30 cellular contexts compared by ENCODE assay signal in genomic region chr3:132513057-132513456, GRCh38.
"Had no signal": no experiment of that assay in that cellular context is flagged by ENCODE, and none has a peak within 500 bp of the region (broad histone marks: within the 10 kb centered on the region; RNA-seq: fewer than 3 reads in every experiment).

No MANE protein-coding gene starts in this region.

- H3K4me1 ChIP-seq: sigmoid colon, stomach, suprapubic skin, tibial artery, upper lobe of right lung had no signal

- H3K27me3 ChIP-seq: neutrophil, ovary, sigmoid colon, stomach, suprapubic skin, tibial artery, upper lobe of right lung had no signal

- H3K27ac Mint-ChIP-seq: activated CD4-positive, alpha-beta T cell treated with anti-CD3 and anti-CD28 coated beads for 36 hours; activated CD8-positive, alpha-beta memory T cell treated with anti-CD3 and anti-CD28 coated beads, Interleukin-2, amount 10 ng/mL, durations not matched to agents 7 days and 5 days; activated CD8-positive, alpha-beta T cell treated with anti-CD3 and anti-CD28 coated beads, Interleukin-2, amount 10 ng/mL, durations not matched to agents 7 days and 5 days; activated naive CD4-positive, alpha-beta T cell treated with anti-CD3 and anti-CD28 coated beads, Interleukin-2, amount 50 U/mL, for 24 hours; activated naive CD8-positive, alpha-beta T cell treated with anti-CD3 and anti-CD28 coated beads, Interleukin-2, amount 50 U/mL, for 24 hours; activated T-helper 2 cell treated with anti-CD3 and anti-CD28 coated beads, Interferon-gamma antibody, Interleukin-2, Interleukin-4, amounts not matched to agents 10 μg/mL and 5 μg/mL and 100 μg/mL, durations not matched to agents 14 hours and 24 hours and 36 hours; nephron; progenitor cell of endocrine pancreas; stimulated activated naive B cell treated with anti-CD40 and anti-IgM and Interleukin-4, amounts not matched to agents 10 μg/mL and 1 μg/mL and 100 μg/mL, for 72 hours had no signal

- H3K4me3 ChIP-seq: ovary, sigmoid colon, stomach, suprapubic skin, tibial artery, upper lobe of right lung had no signal

- H3K4me1 Mint-ChIP-seq: activated naive CD4-positive, alpha-beta T cell treated with anti-CD3 and anti-CD28 coated beads, Interleukin-2, amount 50 U/mL, for 24 hours; nephron; stimulated activated naive B cell treated with anti-CD40 and anti-IgM and Interleukin-4, amounts not matched to agents 10 μg/mL and 1 μg/mL and 100 μg/mL, for 72 hours had no signal

- H3K36me3 ChIP-seq: ovary had no signal

- ATAC-seq: activated CD4-positive, alpha-beta T cell treated with anti-CD3 and anti-CD28 coated beads for 36 hours; activated CD8-positive, alpha-beta memory T cell treated with anti-CD3 and anti-CD28 coated beads, Interleukin-2, amount 10 ng/mL, durations not matched to agents 7 days and 5 days; activated CD8-positive, alpha-beta T cell treated with anti-CD3 and anti-CD28 coated beads, Interleukin-2, amount 10 ng/mL, durations not matched to agents 7 days and 5 days; activated naive CD8-positive, alpha-beta T cell treated with anti-CD3 and anti-CD28 coated beads, Interleukin-2, amount 50 U/mL, for 24 hours; esophagus mucosa; left cardiac atrium; left ventricle myocardium superior; stimulated activated naive B cell treated with anti-CD40 and anti-IgM and Interleukin-4, amounts not matched to agents 10 μg/mL and 1 μg/mL and 100 μg/mL, for 72 hours; upper lobe of right lung had no signal

- H3K9me3 ChIP-seq: neutrophil, ovary, sigmoid colon, stomach, suprapubic skin, tibial artery, upper lobe of right lung had no signal

- DNase-seq: activated CD4-positive, alpha-beta T cell treated with anti-CD3 and anti-CD28 coated beads for 36 hours; activated CD4-positive, CD25-positive, alpha-beta regulatory T cell; activated CD8-positive, alpha-beta memory T cell treated with anti-CD3 and anti-CD28 coated beads, Interleukin-2, amount 10 ng/mL, durations not matched to agents 7 days and 5 days; activated CD8-positive, alpha-beta T cell treated with anti-CD3 and anti-CD28 coated beads, Interleukin-2, amount 10 ng/mL, durations not matched to agents 7 days and 5 days; activated naive CD8-positive, alpha-beta T cell treated with anti-CD3 and anti-CD28 coated beads, Interleukin-2, amount 50 U/mL, for 24 hours; activated T-cell treated with anti-CD3 and anti-CD28 coated beads, Interleukin-2, amount 50 U/mL, for 48 hours; amygdala; caudate nucleus; foreskin fibroblast; head of caudate nucleus; hippocampal formation; left cardiac atrium; left ventricle myocardium superior; ovary; sigmoid colon; small intestine; stimulated activated CD4-positive, alpha-beta T cell treated with anti-CD3 and anti-CD28 coated beads, Interleukin-1b, Interleukin-23, amount 100 ng/mL, for 48 hours; stimulated activated CD4-positive, alpha-beta T cell treated with anti-CD3 and anti-CD28 coated beads, Interleukin-4, amount 100 ng/mL, for 4 hours; stimulated activated CD8-positive, alpha-beta memory T cell treated with anti-CD3 and anti-CD28 coated beads, Interleukin-4, amount 100 ng/mL, for 48 hours; stimulated activated naive B cell treated with anti-CD40 and anti-IgM and Interleukin-4, amounts not matched to agents 10 μg/mL and 1 μg/mL and 100 μg/mL, for 72 hours; stomach; tibial artery; upper lobe of right lung had no signal

- H3K4me3 Mint-ChIP-seq: activated CD4-positive, alpha-beta T cell treated with anti-CD3 and anti-CD28 coated beads for 36 hours; activated CD8-positive, alpha-beta memory T cell treated with anti-CD3 and anti-CD28 coated beads, Interleukin-2, amount 10 ng/mL, durations not matched to agents 7 days and 5 days; activated CD8-positive, alpha-beta T cell treated with anti-CD3 and anti-CD28 coated beads, Interleukin-2, amount 10 ng/mL, durations not matched to agents 7 days and 5 days; activated naive CD4-positive, alpha-beta T cell treated with anti-CD3 and anti-CD28 coated beads, Interleukin-2, amount 50 U/mL, for 24 hours; activated naive CD8-positive, alpha-beta T cell treated with anti-CD3 and anti-CD28 coated beads, Interleukin-2, amount 50 U/mL, for 24 hours; nephron; stimulated activated naive B cell treated with anti-CD40 and anti-IgM and Interleukin-4, amounts not matched to agents 10 μg/mL and 1 μg/mL and 100 μg/mL, for 72 hours had no signal

- H3K27ac ChIP-seq: neutrophil, ovary, sigmoid colon, stomach, suprapubic skin, tibial artery, upper lobe of right lung had no signal

- H3K9me3 Mint-ChIP-seq: activated naive CD4-positive, alpha-beta T cell treated with anti-CD3 and anti-CD28 coated beads, Interleukin-2, amount 50 U/mL, for 24 hours; activated naive CD8-positive, alpha-beta T cell treated with anti-CD3 and anti-CD28 coated beads, Interleukin-2, amount 50 U/mL, for 24 hours; activated T-helper 2 cell treated with anti-CD3 and anti-CD28 coated beads, Interferon-gamma antibody, Interleukin-2, Interleukin-4, amounts not matched to agents 10 μg/mL and 5 μg/mL and 100 μg/mL, durations not matched to agents 14 hours and 24 hours and 36 hours; nephron; stimulated activated naive B cell treated with anti-CD40 and anti-IgM and Interleukin-4, amounts not matched to agents 10 μg/mL and 1 μg/mL and 100 μg/mL, for 72 hours had no signal
